10 cellular contexts compared by ENCODE assay signal in the genomic region with DNA sequence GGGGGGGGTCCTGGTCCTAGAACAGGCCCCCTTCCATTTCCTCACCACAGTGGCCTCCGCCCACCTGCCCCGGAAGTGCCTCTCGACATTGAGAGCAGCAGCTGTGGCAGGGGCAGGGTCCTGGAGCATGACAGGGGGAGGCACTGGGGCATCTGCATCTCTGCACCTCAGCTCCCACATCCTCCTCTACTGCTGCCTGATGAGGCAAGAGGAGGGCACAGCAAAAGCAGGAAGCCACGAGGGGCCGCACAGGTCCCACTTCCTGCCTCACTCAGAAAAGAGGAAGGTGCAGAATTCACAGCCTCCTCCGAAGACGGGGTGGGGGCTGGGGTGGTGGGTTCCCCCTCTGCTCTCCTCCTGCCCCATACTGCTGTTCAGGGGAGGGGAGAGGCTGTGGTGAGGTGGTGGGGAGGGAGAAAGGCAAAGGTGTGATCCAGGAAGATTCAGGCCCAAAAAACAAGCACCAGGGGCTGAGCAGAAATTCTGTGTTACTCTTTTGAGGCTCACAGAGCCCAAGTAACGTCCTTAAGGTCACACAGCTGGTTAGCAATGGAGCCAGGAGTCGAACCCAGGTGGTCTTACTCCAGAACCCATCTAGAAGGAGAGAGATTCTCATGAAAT. TPM values are rescaled to one million over a fixed set of nuclear protein-coding genes. Genes with fewer than 3 reads are reported as not detected.
DNase-seq lines count a peak whose midpoint lies in the region; ATAC-seq and TF ChIP-seq lines count a peak whose summit lies in the region.
"Had no signal": no experiment of that assay in that cellular context is flagged by ENCODE, and none has a peak within 500 bp of the region (broad histone marks: within the 10 kb centered on the region; RNA-seq: fewer than 3 reads in every experiment).

No MANE protein-coding gene starts in this region.

- peak; percentile 88 for DNase-seq in RPMI8226
- DNase-seq in activated effector memory CD4-positive, alpha-beta T cell treated with Interleukin-2 at 50 U/mL for 16 hours, result peak; percentile 84
- peak; percentile 88 for DNase-seq in lower lobe of right lung
- peak; percentile 71 to 90 (median 84) for DNase-seq in stimulated activated naive CD4-positive, alpha-beta T cell (lab: John Stamatoyannopoulos, UW)
- no peak for DNase-seq in mammary epithelial cell
- no peak for DNase-seq in COLO829 (ENCODE audit: low spot score)

- H3K9ac ChIP-seq in mammary epithelial cell (ENCODE audit: insufficient read depth, low read length), result no peak overlapping the region

- peak; percentile 89 for ATAC-seq in GM18520 (IDR thresholded peaks at IDR 0.05; ENCODE audit: unreplicated experiment)
- ATAC-seq in HG02970 (IDR thresholded peaks at IDR 0.05; ENCODE audit: low FRiP score, unreplicated experiment), result peak; percentile 78
- peak; percentile 84 to 90 for ATAC-seq in lower lobe of right lung

- H3K27ac ChIP-seq in lower lobe of right lung (peak overlapping the region; percentile 75), mammary epithelial cell (ENCODE audit: insufficient read depth, low read depth, low read length) (no peak overlapping the region)

- H3K4me3 ChIP-seq in lower lobe of right lung (peak overlapping the region; percentile 17), mammary epithelial cell (replicated peaks in 1 of 3; ENCODE audit: insufficient read depth in 1 of 3, low read depth in 2 of 3, low read length in 3 of 3) (no peak overlapping the region)

- CTCF ChIA-PET in mammary epithelial cell (lab: Charles Lee; ENCODE audit: low non-redundant PET), result no interaction called here

- no TSS peak for BruUV-seq in mammary epithelial cell (replicated peaks; lab: Mats Ljungman, UMichigan)

- no peaks in the 10 kb centered on the region for H3K27me3 ChIP-seq in lower lobe of right lung (ENCODE audit: low read depth)
- H3K27me3 ChIP-seq in mammary epithelial cell (ENCODE audit: insufficient read depth, low read length), result no peaks in the 10 kb centered on the region

- no CpG with 5 or more reads among the region's 9 CpGs for WGBS in mammary epithelial cell (ENCODE audit: low coverage, missing lambda C conversion rate)

- dilution Hi-C loops in mammary epithelial cell (cut with HindIII; ENCODE audit: low sequenced_read_pairs), result no loop called here

- peaks cover 38% of the 10 kb centered on the region for H3K4me1 ChIP-seq in lower lobe of right lung
- H3K4me1 ChIP-seq in mammary epithelial cell (ENCODE audit: insufficient read depth, low read length), result peaks cover 18% of the 10 kb centered on the region

- H3K4me2 ChIP-seq in mammary epithelial cell (ENCODE audit: insufficient read depth, low read depth, low read length), result no peak overlapping the region

- H3K9me3 ChIP-seq in lower lobe of right lung (no peaks in the 10 kb centered on the region), mammary epithelial cell (replicated peaks; ENCODE audit: insufficient read depth, low read length) (no peaks in the 10 kb centered on the region)

- TF ChIP-seq CTCF in lower lobe of right lung (IDR thresholded peaks at IDR 0.05) (no peak), mammary epithelial cell (conservative IDR thresholded peaks at IDR 0.05 in 1 of 2, IDR thresholded peaks at IDR 0.05 in 1 of 2; ENCODE audit: extremely low read depth in 1 of 2, insufficient read depth in 1 of 2, low read depth in 1 of 2, low read length in 2 of 2) (no peak)

- H2AFZ ChIP-seq in mammary epithelial cell (ENCODE audit: low read depth, low read length), result no peak overlapping the region

- in situ Hi-C loops in mammary epithelial cell (cut with MboI; ENCODE audit: low sequenced_read_pairs in 2 of 2), result no loop called here

- H3K36me3 ChIP-seq in lower lobe of right lung, result peaks cover 63% of the 10 kb centered on the region
- no peaks in the 10 kb centered on the region for H3K36me3 ChIP-seq in mammary epithelial cell (ENCODE audit: insufficient read depth, low read length)

- intact Hi-C loops in lower lobe of right lung (cut with DNase I), result no loop called here
- intact Hi-C loops in mammary epithelial cell (cut with micrococcal nuclease), result no loop called here

- no peaks in the 10 kb centered on the region for H3K79me2 ChIP-seq in mammary epithelial cell (ENCODE audit: insufficient read depth, low read length)

- no peaks in the 10 kb centered on the region for H4K20me1 ChIP-seq in mammary epithelial cell (ENCODE audit: insufficient read depth, low read length)

RNA-seq across cellular contexts. Expression of a gene that starts 14.7 kb away (rescaled TPM):
- total RNA-seq in lower lobe of right lung (66.9 TPM), mammary epithelial cell (1 to 10 TPM; 4.5 to 8.1 TPM)
- 2.8 TPM for polyA plus RNA-seq in mammary epithelial cell
- polyA minus RNA-seq in mammary epithelial cell, result 6.4 TPM

RNA-seq across cellular contexts. Expression of a gene that starts 43.4 kb away (rescaled TPM):
- 3.1 TPM for total RNA-seq in lower lobe of right lung
- total RNA-seq in mammary epithelial cell, result not detected
- polyA plus RNA-seq in mammary epithelial cell, result not detected
- not detected for polyA minus RNA-seq in mammary epithelial cell
- total RNA-seq: lung microvascular endothelial cell, NCI-H460 had no signal

RNA-seq across cellular contexts. Expression of a gene that starts 50.2 kb away (rescaled TPM):
- total RNA-seq in lower lobe of right lung, result 9.2 TPM
- total RNA-seq in mammary epithelial cell, result not detected
- polyA plus RNA-seq in mammary epithelial cell, result not detected
- not detected for polyA minus RNA-seq in mammary epithelial cell
- total RNA-seq: lung microvascular endothelial cell, NCI-H460 had no signal

Comparison
In these comparisons a context has a peak if more than half of its experiments do, and no peak if none do; other contexts are left out.
1. DNase-seq: peak in RPMI8226 (single experiment), activated effector memory CD4-positive, alpha-beta T cell treated with Interleukin-2 at 50 U/mL for 16 hours (single experiment), lower lobe of right lung (single experiment) and stimulated activated naive CD4-positive, alpha-beta T cell (6 of 6); none in mammary epithelial cell (single experiment) and COLO829 (single experiment).
2. RNA of a gene that starts 50.2 kb away (total RNA-seq): 9.2 TPM in lower lobe of right lung (single experiment); not detected in mammary epithelial cell; every median in the first group is over 10 times any median in the second.
3. Peak in every context shown above with its lines, with median percentiles within 50 percentile points of each other: ATAC-seq.